8 cellular contexts compared by ENCODE assay signal in genomic region chr10:51832652-51833383, GRCh38.
A peak's percentile ranks its signal among the peaks of the same experiment; 100 is the strongest.
DNase-seq lines count a peak whose midpoint lies in the region; ATAC-seq and TF ChIP-seq lines count a peak whose summit lies in the region.

No MANE protein-coding gene starts in this region.

- peaks cover 8% of the 10 kb centered on the region for H3K36me3 Mint-ChIP-seq in neural crest cell (ENCODE audit: low read depth)

- peak; percentile 6 for DNase-seq in activated T-helper 9 cell treated with anti-CD3 and anti-CD28 coated beads, Interleukin-2, amount 50 U/mL, for 16 hours (ENCODE audit: low read depth)
- DNase-seq in neural crest cell (ENCODE audit: low read depth, low spot score) (no peak), NCI-H1105 treated with DMSO at 0.1 percent for 48 hours (lab: John Stamatoyannopoulos, UW) (no peak), NCI-H82 treated with DMSO at 0.1 percent for 48 hours (lab: John Stamatoyannopoulos, UW; ENCODE audit: unreplicated experiment) (no peak), NCI-H345 (lab: John Stamatoyannopoulos, UW) (no peak), GM13976 (ENCODE audit: low spot score) (no peak)

- H3K9me3 Mint-ChIP-seq in neural crest cell = peaks cover 18% of the 10 kb centered on the region

- peak overlapping the region; percentile 73 for H3K27ac Mint-ChIP-seq in neural crest cell (ENCODE audit: unreplicated experiment)

- peaks cover 19% of the 10 kb centered on the region for H3K4me1 Mint-ChIP-seq in neural crest cell

- H3K27me3 Mint-ChIP-seq in neural crest cell (ENCODE audit: low read depth) = no peaks in the 10 kb centered on the region

- ATAC-seq in GM18868 (IDR thresholded peaks at IDR 0.05; ENCODE audit: unreplicated experiment) (peak; percentile 95), HG03045 (IDR thresholded peaks at IDR 0.05; ENCODE audit: unreplicated experiment) (peak; percentile 94)

- TF ChIP-seq CTCF in neural crest cell (conservative IDR thresholded peaks at IDR 0.05) = no peak
- TF ChIP-seq CTCF in GM13976 (IDR thresholded peaks at IDR 0.05; ENCODE audit: borderline replicate concordance, control extremely low read depth, extremely low read depth, insufficient read depth, missing control alignments) = no peak

- in situ Hi-C loops in GM13976 (cut with MboI; ENCODE audit: low sequenced_read_pairs, unreplicated experiment) = no loop called here

- no peak overlapping the region for H3K4me3 Mint-ChIP-seq in neural crest cell
